Comparison of ENCODE assay signal across 8 cellular contexts in genomic region chr17:81510524-81510797, GRCh38. TPM values are rescaled to one million over a fixed set of nuclear protein-coding genes. Genes with fewer than 3 reads are reported as not detected.
A peak's percentile ranks its signal among the peaks of the same experiment; 100 is the strongest.
DNase-seq lines count a peak whose midpoint lies in the region; ATAC-seq and TF ChIP-seq lines count a peak whose summit lies in the region.

No MANE protein-coding gene starts in this region.

- H3K4me3 ChIP-seq in mesendoderm (ENCODE audit: low read length): peak overlapping the region; percentile 98
- peak overlapping the region; percentile 69 to 92 (median 82) for H3K4me3 ChIP-seq in upper lobe of left lung

- H3K79me1 ChIP-seq in mesendoderm (ENCODE audit: low read length): peaks cover 2% of the 10 kb centered on the region

- H3K9me3 Mint-ChIP-seq in activated naive CD4-positive, alpha-beta T cell treated with anti-CD3 and anti-CD28 coated beads, Interleukin-2, amount 50 U/mL, for 24 hours: no peaks in the 10 kb centered on the region
- peaks cover 5 to 19% (median 14%) of the 10 kb centered on the region in 5 experiments for H3K9me3 Mint-ChIP-seq in brain

- no peaks in the 10 kb centered on the region for H3K9me3 ChIP-seq in upper lobe of left lung

- peak overlapping the region; percentile 81 for H3K9ac ChIP-seq in mesendoderm (ENCODE audit: low read length)

- TF ChIP-seq POLR2A in upper lobe of left lung (IDR thresholded peaks at IDR 0.05): no peak

- no peak overlapping the region for H2BK5ac ChIP-seq in mesendoderm (ENCODE audit: low read length)

- H3K23ac ChIP-seq in mesendoderm (ENCODE audit: low read length): peak overlapping the region; percentile 81

- H3K4me1 ChIP-seq in mesendoderm (ENCODE audit: control insufficient read depth, low read depth, low read length): no peaks in the 10 kb centered on the region
- peaks cover 17 to 50% (median 34%) of the 10 kb centered on the region in 4 donors for H3K4me1 ChIP-seq in upper lobe of left lung

- H3K79me2 ChIP-seq in mesendoderm (ENCODE audit: control insufficient read depth, insufficient read depth, low read length): peaks cover 38% of the 10 kb centered on the region

- no peak overlapping the region for H3K18ac ChIP-seq in mesendoderm (ENCODE audit: low read length)

- TF ChIP-seq EP300 in upper lobe of left lung (IDR thresholded peaks at IDR 0.05): no peak

- peak overlapping the region; percentile 98 for H3K56ac ChIP-seq in mesendoderm (ENCODE audit: low read length)

- H3K27ac Mint-ChIP-seq in activated naive CD4-positive, alpha-beta T cell treated with anti-CD3 and anti-CD28 coated beads, Interleukin-2, amount 50 U/mL, for 24 hours: peak overlapping the region; percentile 93
- H3K27ac Mint-ChIP-seq in brain: peak overlapping the region; percentile 94 to 98 (median 98)

- peak overlapping the region; percentile 59 for H3K4me2 ChIP-seq in mesendoderm (ENCODE audit: low read length)

- no peak overlapping the region for H4K5ac ChIP-seq in mesendoderm (ENCODE audit: low read length)

- H2BK15ac ChIP-seq in mesendoderm (replicated peaks; ENCODE audit: low read depth): no peak overlapping the region

- WGBS in mesendoderm (ENCODE audit: extremely low coverage, insufficient coverage, low lambda C conversion rate): no CpG with 5 or more reads among the region's 10 CpGs
- WGBS in upper lobe of left lung, 2 donors: 4 to 9% methylated on average over 9 to 10 of the region's 10 CpGs

- TF ChIP-seq CTCF in brain (conservative IDR thresholded peaks at IDR 0.05): no peak
- no peak for TF ChIP-seq CTCF in upper lobe of left lung (IDR thresholded peaks at IDR 0.05)

- DNase-seq in activated naive CD4-positive, alpha-beta T cell treated with anti-CD3 and anti-CD28 coated beads, Interleukin-2, amount 50 U/mL, for 16 hours: no peak
- DNase-seq in mesendoderm (no peak), upper lobe of left lung (no peak)

- peaks cover 24% of the 10 kb centered on the region for H3K4me1 Mint-ChIP-seq in activated naive CD4-positive, alpha-beta T cell treated with anti-CD3 and anti-CD28 coated beads, Interleukin-2, amount 50 U/mL, for 24 hours
- H3K4me1 Mint-ChIP-seq in brain: peaks cover 36% of the 10 kb centered on the region

- peaks cover 34% of the 10 kb centered on the region for H3K36me3 Mint-ChIP-seq in activated naive CD4-positive, alpha-beta T cell treated with anti-CD3 and anti-CD28 coated beads, Interleukin-2, amount 50 U/mL, for 24 hours
- peaks cover 48% of the 10 kb centered on the region for H3K36me3 Mint-ChIP-seq in brain

- H4K8ac ChIP-seq in mesendoderm (ENCODE audit: low read depth, low read length): no peak overlapping the region

- H2BK120ac ChIP-seq in mesendoderm (ENCODE audit: low read depth, low read length): no peak overlapping the region

- ATAC-seq in upper lobe of left lung (ENCODE audit: low FRiP score in 2 of 2) (no peak), HG03571 (IDR thresholded peaks at IDR 0.05; ENCODE audit: unreplicated experiment) (no peak), HG03108 (IDR thresholded peaks at IDR 0.05; ENCODE audit: unreplicated experiment) (no peak), GM19467 (IDR thresholded peaks at IDR 0.05; ENCODE audit: unreplicated experiment) (no peak)

- no peaks in the 10 kb centered on the region for H3K27me3 ChIP-seq in mesendoderm (ENCODE audit: insufficient read depth, low read length, poor library complexity)
- H3K27me3 ChIP-seq in upper lobe of left lung: no peaks in the 10 kb centered on the region

- H3K36me3 ChIP-seq in mesendoderm (ENCODE audit: control insufficient read depth, insufficient read depth, low read length) (peaks cover 23% of the 10 kb centered on the region), upper lobe of left lung (peaks cover 8 to 41% (median 24%) of the 10 kb centered on the region in 4 donors)

- no peak overlapping the region for H2AK5ac ChIP-seq in mesendoderm (ENCODE audit: low read length)

- H3K27ac ChIP-seq in mesendoderm (ENCODE audit: low read depth, low read length) (no peak overlapping the region), upper lobe of left lung (peak overlapping the region; percentile 13 to 100 (median 95))

- peak overlapping the region; percentile 99 for H3K4me3 Mint-ChIP-seq in activated naive CD4-positive, alpha-beta T cell treated with anti-CD3 and anti-CD28 coated beads, Interleukin-2, amount 50 U/mL, for 24 hours
- H3K4me3 Mint-ChIP-seq in brain: peak overlapping the region; percentile 94 to 100 (median 99)

- no peak overlapping the region for H3K4ac ChIP-seq in mesendoderm (ENCODE audit: low read depth, low read length)

- no peaks in the 10 kb centered on the region for H3K27me3 Mint-ChIP-seq in activated naive CD4-positive, alpha-beta T cell treated with anti-CD3 and anti-CD28 coated beads, Interleukin-2, amount 50 U/mL, for 24 hours
- peaks cover 34% of the 10 kb centered on the region for H3K27me3 Mint-ChIP-seq in brain

RNA-seq across cellular contexts. Expression of gene ACTG1, which starts 2.1 kb away (rescaled TPM):
- 5,204 TPM for polyA plus RNA-seq in brain (ENCODE audit: insufficient read depth, low read depth, low replicate concordance)
- 9,422 TPM for polyA plus RNA-seq in mesendoderm (2013, experiment 1 of 2)
- polyA plus RNA-seq in mesendoderm (2013, experiment 2 of 2): 9,613 TPM
- 1,000 to 10,000 TPM in 5 of 6 donors, 100 to 1,000 TPM in 1; 902 to 3,864 (median 2,097) TPM for total RNA-seq in upper lobe of left lung

RNA-seq across cellular contexts. Expression of gene FSCN2, which starts 17.7 kb away (rescaled TPM):
- 1.3 TPM for polyA plus RNA-seq in brain (ENCODE audit: insufficient read depth, low read depth, low replicate concordance)
- polyA plus RNA-seq in mesendoderm (2013, experiment 1 of 2): not detected
- polyA plus RNA-seq in mesendoderm (2013, experiment 2 of 2): not detected
- 10 to 100 TPM in 1 of 6 donors, 1 to 10 TPM in 5; 2.7 to 37.7 (median 3.9) TPM for total RNA-seq in upper lobe of left lung

RNA-seq across cellular contexts. Expression of gene FAAP100, which starts 41.7 kb away (rescaled TPM):
- 25.8 TPM for polyA plus RNA-seq in brain (ENCODE audit: insufficient read depth, low read depth, low replicate concordance)
- polyA plus RNA-seq in mesendoderm (2013, experiment 1 of 2): 14.4 TPM
- 14.8 TPM for polyA plus RNA-seq in mesendoderm (2013, experiment 2 of 2)
- total RNA-seq in upper lobe of left lung: 10 to 100 TPM; 22.0 to 70.2 (median 32.5) TPM
